29 cellular contexts compared by ENCODE assay signal in genomic region chr2:3944071-3944470, GRCh38.
"Had no signal": no experiment of that assay in that cellular context is flagged by ENCODE, and none has a peak within 500 bp of the region (broad histone marks: within the 10 kb centered on the region; RNA-seq: fewer than 3 reads in every experiment).

No MANE protein-coding gene starts in this region.

- H3K4me3 Mint-ChIP-seq: naive thymus-derived CD8-positive, alpha-beta T cell; natural killer cell treated with Interleukin-12 subunit alpha and Interleukin-12 subunit beta and Interleukin-15 and Interleukin-18, amount 100 ng/mL, for 72 hours; nephron progenitor cell; neural progenitor cell; stimulated activated memory B cell treated with anti-CD40 and anti-IgM and Interleukin-4, amounts not matched to agents 10 μg/mL and 1 μg/mL and 100 μg/mL, for 72 hours; stimulated activated naive CD8-positive, alpha-beta T cell treated with anti-CD3 and anti-CD28 coated beads, Interleukin-15, amount 100 ng/mL, for 72 hours; type B pancreatic cell had no signal

- H3K36me3 Mint-ChIP-seq: naive thymus-derived CD8-positive, alpha-beta T cell; natural killer cell treated with Interleukin-12 subunit alpha and Interleukin-12 subunit beta and Interleukin-15 and Interleukin-18, amount 100 ng/mL, for 72 hours; stimulated activated memory B cell treated with anti-CD40 and anti-IgM and Interleukin-4, amounts not matched to agents 10 μg/mL and 1 μg/mL and 100 μg/mL, for 72 hours; type B pancreatic cell had no signal

- H3K27ac Mint-ChIP-seq: naive thymus-derived CD8-positive, alpha-beta T cell; natural killer cell treated with Interleukin-12 subunit alpha and Interleukin-12 subunit beta and Interleukin-15 and Interleukin-18, amount 100 ng/mL, for 72 hours; nephron progenitor cell; neural progenitor cell; progenitor cell of endocrine pancreas; stimulated activated memory B cell treated with anti-CD40 and anti-IgM and Interleukin-4, amounts not matched to agents 10 μg/mL and 1 μg/mL and 100 μg/mL, for 72 hours; stimulated activated naive CD8-positive, alpha-beta T cell treated with anti-CD3 and anti-CD28 coated beads, Interleukin-15, amount 100 ng/mL, for 72 hours; type B pancreatic cell had no signal

- H3K27me3 Mint-ChIP-seq: stimulated activated naive CD8-positive, alpha-beta T cell treated with anti-CD3 and anti-CD28 coated beads, Interleukin-15, amount 100 ng/mL, for 72 hours had no signal

- ATAC-seq: naive thymus-derived CD8-positive, alpha-beta T cell; natural killer cell treated with Interleukin-12 subunit alpha and Interleukin-12 subunit beta and Interleukin-15 and Interleukin-18, amount 100 ng/mL, for 72 hours; psoas muscle; right lobe of liver; stimulated activated memory B cell treated with anti-CD40 and anti-IgM and Interleukin-4, amounts not matched to agents 10 μg/mL and 1 μg/mL and 100 μg/mL, for 72 hours; stimulated activated naive CD8-positive, alpha-beta T cell treated with anti-CD3 and anti-CD28 coated beads, Interleukin-15, amount 100 ng/mL, for 72 hours; stimulated activated naive CD8-positive, alpha-beta T cell treated with anti-CD3 and anti-CD28 coated beads, Interleukin-15, Interleukin-2, amounts not matched to agents 100 U/mL and 50 U/mL, for 24 hours; upper lobe of right lung had no signal

- H3K4me1 Mint-ChIP-seq: naive thymus-derived CD8-positive, alpha-beta T cell; nephron progenitor cell; stimulated activated memory B cell treated with anti-CD40 and anti-IgM and Interleukin-4, amounts not matched to agents 10 μg/mL and 1 μg/mL and 100 μg/mL, for 72 hours; stimulated activated naive CD8-positive, alpha-beta T cell treated with anti-CD3 and anti-CD28 coated beads, Interleukin-15, amount 100 ng/mL, for 72 hours had no signal

- H3K9me3 Mint-ChIP-seq: nephron progenitor cell had no signal

- DNase-seq: naive thymus-derived CD8-positive, alpha-beta T cell; nephron progenitor cell; occipital lobe; ovary; posterior cingulate gyrus; psoas muscle; right cardiac atrium; right lobe of liver; sigmoid colon; small intestine; stimulated activated CD4-positive, alpha-beta T cell treated with anti-CD3 and anti-CD28 coated beads, Interleukin-12 subunit alpha, Interleukin-12 subunit beta, amount 100 ng/mL, for 4 hours; stimulated activated CD4-positive, alpha-beta T cell treated with anti-CD3 and anti-CD28 coated beads, Interleukin-1b, Interleukin-23, amount 100 ng/mL, for 48 hours; stimulated activated CD4-positive, alpha-beta T cell treated with anti-CD3 and anti-CD28 coated beads, Interleukin-4, amount 100 ng/mL, for 1 hour; stimulated activated CD4-positive, alpha-beta T cell treated with anti-CD3 and anti-CD28 coated beads, Interleukin-4, amount 100 ng/mL, for 4 hours; stimulated activated CD8-positive, alpha-beta memory T cell treated with anti-CD3 and anti-CD28 coated beads, Interleukin-4, amount 100 ng/mL, for 48 hours; stimulated activated naive CD4-positive, alpha-beta T cell; stimulated activated naive CD8-positive, alpha-beta T cell treated with anti-CD3 and anti-CD28 coated beads, Interleukin-15, amount 100 ng/mL, for 72 hours; stimulated activated naive CD8-positive, alpha-beta T cell treated with anti-CD3 and anti-CD28 coated beads, Interleukin-15, Interleukin-2, amounts not matched to agents 100 U/mL and 50 U/mL, for 24 hours; substantia nigra; testis; tibial artery; transverse colon; upper lobe of right lung; uterus had no signal
